In the genomic region with DNA sequence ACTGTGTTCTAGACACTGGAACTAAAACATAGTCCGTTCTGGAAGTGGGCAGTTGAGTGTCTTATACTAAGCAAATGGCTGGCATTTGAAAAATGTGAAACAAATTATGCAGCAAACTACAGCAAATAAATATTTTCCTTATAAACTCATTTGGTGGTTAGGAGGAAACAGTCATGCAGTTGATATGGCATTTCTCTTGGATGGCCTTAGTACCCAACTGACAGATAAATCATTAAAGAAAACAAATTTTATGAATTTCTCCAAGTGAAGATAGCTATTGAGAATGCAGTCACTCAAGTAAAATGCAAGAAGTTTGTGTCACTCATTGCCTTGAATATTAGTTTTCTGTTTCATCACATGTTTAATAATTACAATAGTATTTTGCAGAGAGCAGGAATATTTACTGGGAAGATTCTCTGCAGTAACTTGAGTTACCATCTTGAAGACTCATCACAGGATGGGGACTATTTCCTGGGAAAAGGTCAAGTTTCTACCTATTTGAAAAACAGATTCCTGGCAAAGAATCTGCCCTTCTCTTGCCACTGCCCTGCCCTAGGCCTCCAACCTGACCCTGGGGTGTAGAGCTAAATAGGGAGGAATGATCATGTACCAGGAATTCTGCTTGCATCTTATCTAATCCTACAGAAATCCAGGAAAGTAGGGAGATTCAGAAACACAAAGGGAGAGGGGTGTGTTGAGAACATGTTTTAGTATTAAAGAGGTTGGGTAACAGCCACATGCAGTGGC, we compare ENCODE assay signal across 21 cellular contexts.
DNase-seq lines count a peak whose midpoint lies in the region; ATAC-seq and TF ChIP-seq lines count a peak whose summit lies in the region.
"Had no signal": no experiment of that assay in that cellular context is flagged by ENCODE, and none has a peak within 500 bp of the region (broad histone marks: within the 10 kb centered on the region; RNA-seq: fewer than 3 reads in every experiment).

No MANE protein-coding gene starts in this region.

- DNase-seq in ELR (ENCODE audit: low read depth) (peak; percentile 63), SJSA1 (ENCODE audit: low read depth in 1 of 2, low spot score in 2 of 2) (peak in 1 of 2 experiments; percentile 57), fibroblast of peridontal ligament (ENCODE audit: extremely low read depth) (peak; percentile 63), DMS153 treated with DMSO at 0.1 percent for 48 hours (lab: John Stamatoyannopoulos, UW; ENCODE audit: unreplicated experiment) (no peak), left cardiac atrium (no peak), body of pancreas (no peak)
- DNase-seq in activated CD8-positive, alpha-beta memory T cell treated with anti-CD3 and anti-CD28 coated beads for 24 hours: no peak
- DNase-seq: activated CD4-positive, alpha-beta T cell treated with anti-CD3 and anti-CD28 coated beads for 1 hour; activated CD8-positive, alpha-beta memory T cell treated with anti-CD3 and anti-CD28 coated beads, Interleukin-2, amount 50 U/mL, for 48 hours; activated naive CD4-positive, alpha-beta T cell treated with Interleukin-2 at 50 U/mL for 16 hours; DMS53; effector memory CD4-positive, alpha-beta T cell; mammary epithelial cell; nephron progenitor cell; Right ventricle myocardium superior had no signal

- H3K4me1 ChIP-seq in SJSA1 (replicated peaks) (peaks cover 33% of the 10 kb centered on the region), skeletal muscle satellite cell (ENCODE audit: control insufficient read depth, insufficient read depth, low read length) (peaks cover 66% of the 10 kb centered on the region), body of pancreas (peaks cover 16% of the 10 kb centered on the region)

- H3K36me3 ChIP-seq in SJSA1 (no peaks in the 10 kb centered on the region; the same call in 1 of the 2 replicates), skeletal muscle satellite cell (ENCODE audit: insufficient read depth, low read length) (no peaks in the 10 kb centered on the region), body of pancreas (replicated peaks in 1 of 2; ENCODE audit: insufficient read depth in 1 of 2, low read depth in 2 of 2) (no peaks in the 10 kb centered on the region)
- H3K36me3 ChIP-seq: gastroesophageal sphincter, suprapubic skin had no signal

- 76 to 85% methylated on average over 1 of the region's 1 CpG for WGBS in body of pancreas, 2 donors

- H3K27ac ChIP-seq in SJSA1: peak overlapping the region; percentile 51
- no peak overlapping the region for H3K27ac ChIP-seq in body of pancreas
- H3K27ac ChIP-seq: C4-2B, gastroesophageal sphincter, suprapubic skin had no signal

- no peak overlapping the region for H3K4me3 ChIP-seq in SJSA1
- peak overlapping the region; percentile 4 for H3K4me3 ChIP-seq in skeletal muscle satellite cell (ENCODE audit: low read length)
- no peak overlapping the region for H3K4me3 ChIP-seq in body of pancreas
- H3K4me3 ChIP-seq: gastroesophageal sphincter, K562, suprapubic skin had no signal

- ATAC-seq in left cardiac atrium (no peak), body of pancreas (no peak)
- ATAC-seq: gastroesophageal sphincter, HCT116, K562 had no signal

- H3K27me3 ChIP-seq in SJSA1 (replicated peaks): no peaks in the 10 kb centered on the region
- no peaks in the 10 kb centered on the region for H3K27me3 ChIP-seq in skeletal muscle satellite cell (ENCODE audit: control insufficient read depth, insufficient read depth, low read length)
- H3K27me3 ChIP-seq in body of pancreas: no peaks in the 10 kb centered on the region
- H3K27me3 ChIP-seq: gastroesophageal sphincter, suprapubic skin had no signal

- no peaks in the 10 kb centered on the region for H3K9me3 ChIP-seq in SJSA1 (replicated peaks)
- H3K9me3 ChIP-seq in skeletal muscle satellite cell (replicated peaks; ENCODE audit: low read length): no peaks in the 10 kb centered on the region
- H3K9me3 ChIP-seq in body of pancreas: no peaks in the 10 kb centered on the region
- H3K9me3 ChIP-seq: gastroesophageal sphincter, suprapubic skin had no signal

- H3K9ac ChIP-seq in skeletal muscle satellite cell (ENCODE audit: low read depth, low read length): peak overlapping the region; percentile 69

- intact Hi-C loops in left cardiac atrium (cut with DNase I) (no loop called here), body of pancreas (cut with DNase I) (no loop called here)

- TF ChIP-seq CTCF in body of pancreas (IDR thresholded peaks at IDR 0.05): no peak

- TF ChIP-seq POLR2A in body of pancreas (IDR thresholded peaks at IDR 0.05): no peak

- peak overlapping the region; percentile 60 for H3K4me2 ChIP-seq in skeletal muscle satellite cell (ENCODE audit: low read length)

Comparison
In these comparisons a context has a peak if more than half of its experiments do, and no peak if none do; other contexts are left out.
1. DNase-seq: peak in ELR (single experiment) and fibroblast of peridontal ligament (single experiment); none in DMS153 treated with DMSO at 0.1 percent for 48 hours (single experiment), activated CD8-positive, alpha-beta memory T cell treated with anti-CD3 and anti-CD28 coated beads for 24 hours (single experiment), left cardiac atrium (single experiment) and body of pancreas (0 of 4).